Comparison of ENCODE assay signal across 17 cellular contexts in genomic region chr11:2827792-2828191, GRCh38.
"Had no signal": no experiment of that assay in that cellular context is flagged by ENCODE, and none has a peak within 500 bp of the region (broad histone marks: within the 10 kb centered on the region; RNA-seq: fewer than 3 reads in every experiment).

No MANE protein-coding gene starts in this region.

- H3K4me3 ChIP-seq: body of pancreas, colonic mucosa, esophagus squamous epithelium, lung, suprapubic skin, upper lobe of left lung had no signal

- H3K4me1 Mint-ChIP-seq: activated naive CD8-positive, alpha-beta T cell treated with anti-CD3 and anti-CD28 coated beads for 36 hours had no signal

- H3K27ac ChIP-seq: colonic mucosa, suprapubic skin had no signal

- H3K36me3 ChIP-seq: colonic mucosa, esophagus squamous epithelium, neutrophil, suprapubic skin, upper lobe of left lung had no signal

- H3K27ac Mint-ChIP-seq: activated naive CD8-positive, alpha-beta T cell treated with anti-CD3 and anti-CD28 coated beads for 36 hours; activated T-helper 1 cell treated with anti-CD3 and anti-CD28 coated beads, Interleukin-12 subunit alpha, Interleukin-12 subunit beta, Interleukin-2, Interleukin-4 antibody, amounts not matched to agents 30 ng/mL and 10 ng/mL and 1 ng/mL, durations not matched to agents 14 hours and 24 hours and 36 hours had no signal

- H3K27me3 Mint-ChIP-seq: activated naive CD8-positive, alpha-beta T cell treated with anti-CD3 and anti-CD28 coated beads for 36 hours had no signal

- H3K4me1 ChIP-seq: colonic mucosa had no signal

- H3K27me3 ChIP-seq: body of pancreas, colonic mucosa, suprapubic skin, upper lobe of left lung had no signal

- H3K9me3 ChIP-seq: body of pancreas, colonic mucosa, neutrophil, suprapubic skin, upper lobe of left lung had no signal

- H3K4me3 Mint-ChIP-seq: activated naive CD8-positive, alpha-beta T cell treated with anti-CD3 and anti-CD28 coated beads for 36 hours; activated T-helper 1 cell treated with anti-CD3 and anti-CD28 coated beads, Interleukin-12 subunit alpha, Interleukin-12 subunit beta, Interleukin-2, Interleukin-4 antibody, amounts not matched to agents 30 ng/mL and 10 ng/mL and 1 ng/mL, durations not matched to agents 14 hours and 24 hours and 36 hours had no signal

- DNase-seq: activated CD4-positive, alpha-beta T cell treated with anti-CD3 and anti-CD28 coated beads, Interleukin-2, amount 50 U/mL, for 1 hour; activated CD8-positive, alpha-beta memory T cell treated with anti-CD3 and anti-CD28 coated beads for 24 hours; activated naive CD8-positive, alpha-beta T cell treated with anti-CD3 and anti-CD28 coated beads for 36 hours; amygdala; body of pancreas; central memory CD4-positive, alpha-beta T cell; colonic mucosa; esophagus squamous epithelium; small intestine; stimulated activated CD4-positive, alpha-beta T cell treated with anti-CD3 and anti-CD28 coated beads, Interleukin-4, amount 100 ng/mL, for 24 hours; stimulated activated naive CD4-positive, alpha-beta T cell treated with Interleukin-2 at 50 U/mL for 16 hours; T-helper 9 cell; upper lobe of left lung had no signal

- ATAC-seq: body of pancreas had no signal
